Comparison of ENCODE assay signal across 8 cellular contexts in the genomic region with DNA sequence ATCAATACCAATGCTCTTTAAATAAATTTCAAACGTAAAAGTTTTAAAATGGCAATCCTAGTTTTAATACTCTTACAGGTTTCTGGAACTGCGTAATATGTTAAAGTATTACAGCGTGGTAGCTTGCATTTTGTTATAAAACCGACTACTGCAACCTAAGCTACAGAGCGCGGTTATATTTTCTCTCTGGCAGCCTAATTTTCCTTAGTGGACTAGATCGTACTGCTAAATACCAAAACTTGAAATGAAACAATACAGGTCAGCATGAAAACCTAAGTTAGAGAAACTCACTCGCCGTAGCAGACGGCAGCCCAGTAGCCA. TPM values are rescaled to one million over a fixed set of nuclear protein-coding genes. Genes with fewer than 3 reads are reported as not detected.
DNase-seq lines count a peak whose midpoint lies in the region; ATAC-seq and TF ChIP-seq lines count a peak whose summit lies in the region.

No MANE protein-coding gene starts in this region.

- no peak for TF ChIP-seq CTCF in suprapubic skin (IDR thresholded peaks at IDR 0.05)

- ATAC-seq in GM19328 (IDR thresholded peaks at IDR 0.05; ENCODE audit: unreplicated experiment), result no peak

- H3K4me3 ChIP-seq in adipocyte (ENCODE audit: low read length) (peak overlapping the region; percentile 93), suprapubic skin (peak overlapping the region; percentile 97)

- peaks cover 25% of the 10 kb centered on the region for H3K36me3 Mint-ChIP-seq in T-helper 1 cell treated with Interleukin-12 subunit alpha and Interleukin-12 subunit beta and Interleukin-4 antibody, amounts not matched to agents 30 μg/mL and 1 μg/mL, for 36 hours (ENCODE audit: low read depth)

- no peak for TF ChIP-seq EP300 in suprapubic skin (IDR thresholded peaks at IDR 0.05)

- H3K9me3 Mint-ChIP-seq in T-helper 1 cell treated with Interleukin-12 subunit alpha and Interleukin-12 subunit beta and Interleukin-4 antibody, amounts not matched to agents 30 μg/mL and 1 μg/mL, for 36 hours, result no peaks in the 10 kb centered on the region

- H3K27me3 ChIP-seq in adipocyte (replicated peaks; ENCODE audit: control insufficient read depth, insufficient read depth, low read length), result no peaks in the 10 kb centered on the region
- H3K27me3 ChIP-seq in layer of hippocampus (ENCODE audit: control insufficient read depth, insufficient read depth, low read length), result no peaks in the 10 kb centered on the region
- H3K27me3 ChIP-seq in suprapubic skin, result no peaks in the 10 kb centered on the region

- DNase-seq in T-helper 1 cell (no peak), adipocyte (ENCODE audit: low read depth) (peak; percentile 13), suprapubic skin (ENCODE audit: low spot score in 2 of 2) (no peak), NCI-H748 (lab: John Stamatoyannopoulos, UW; ENCODE audit: unreplicated experiment) (no peak), dedifferentiated amniotic fluid mesenchymal stem cell (ENCODE audit: extremely low spot score) (no peak)

- H3K4me1 Mint-ChIP-seq in T-helper 1 cell treated with Interleukin-12 subunit alpha and Interleukin-12 subunit beta and Interleukin-4 antibody, amounts not matched to agents 30 μg/mL and 1 μg/mL, for 36 hours (ENCODE audit: low read depth), result peaks cover 12% of the 10 kb centered on the region

- peak overlapping the region; percentile 91 for H3K27ac Mint-ChIP-seq in T-helper 1 cell treated with Interleukin-12 subunit alpha and Interleukin-12 subunit beta and Interleukin-4 antibody, amounts not matched to agents 30 μg/mL and 1 μg/mL, for 36 hours

- H3K9me3 ChIP-seq in adipocyte (ENCODE audit: control insufficient read depth, low read length) (no peaks in the 10 kb centered on the region), suprapubic skin (no peaks in the 10 kb centered on the region)

- H3K4me1 ChIP-seq in adipocyte (ENCODE audit: control insufficient read depth, insufficient read depth, low read length) (peaks cover 58% of the 10 kb centered on the region), suprapubic skin (peaks cover 33% of the 10 kb centered on the region)

- H3K36me3 ChIP-seq in adipocyte (ENCODE audit: control insufficient read depth, insufficient read depth, low read length, severe bottlenecking) (peaks cover 15% of the 10 kb centered on the region), suprapubic skin (no peaks in the 10 kb centered on the region)

- WGBS in suprapubic skin, result 26% methylated on average over 10 of the region's 10 CpGs

- H3K4me3 Mint-ChIP-seq in T-helper 1 cell treated with Interleukin-12 subunit alpha and Interleukin-12 subunit beta and Interleukin-4 antibody, amounts not matched to agents 30 μg/mL and 1 μg/mL, for 36 hours, result peak overlapping the region; percentile 90

- no peak for TF ChIP-seq POLR2A in suprapubic skin (IDR thresholded peaks at IDR 0.05)

- H3K27ac ChIP-seq in layer of hippocampus (ENCODE audit: low read depth, low read length) (peak overlapping the region; percentile 86), suprapubic skin (peak overlapping the region; percentile 94)

- peak overlapping the region; percentile 83 for H3K9ac ChIP-seq in adipocyte (ENCODE audit: low read length)

- peaks cover 19% of the 10 kb centered on the region for H3K27me3 Mint-ChIP-seq in T-helper 1 cell treated with Interleukin-12 subunit alpha and Interleukin-12 subunit beta and Interleukin-4 antibody, amounts not matched to agents 30 μg/mL and 1 μg/mL, for 36 hours (ENCODE audit: low read depth)

RNA-seq across cellular contexts. Expression of gene CCDC92, which starts 1.2 kb away (rescaled TPM):
- 10 to 100 TPM in 2 of 4 donors, 1 to 10 TPM in 2; 6.5 to 17.1 (median 10.6) TPM for total RNA-seq in suprapubic skin

RNA-seq across cellular contexts. Expression of gene ZNF664, which starts 1.6 kb away (rescaled TPM):
- total RNA-seq in suprapubic skin, result 10 to 100 TPM; 29.6 to 39.6 (median 32.8) TPM
